ENCODE assay signal across 25 cellular contexts in the genomic region with DNA sequence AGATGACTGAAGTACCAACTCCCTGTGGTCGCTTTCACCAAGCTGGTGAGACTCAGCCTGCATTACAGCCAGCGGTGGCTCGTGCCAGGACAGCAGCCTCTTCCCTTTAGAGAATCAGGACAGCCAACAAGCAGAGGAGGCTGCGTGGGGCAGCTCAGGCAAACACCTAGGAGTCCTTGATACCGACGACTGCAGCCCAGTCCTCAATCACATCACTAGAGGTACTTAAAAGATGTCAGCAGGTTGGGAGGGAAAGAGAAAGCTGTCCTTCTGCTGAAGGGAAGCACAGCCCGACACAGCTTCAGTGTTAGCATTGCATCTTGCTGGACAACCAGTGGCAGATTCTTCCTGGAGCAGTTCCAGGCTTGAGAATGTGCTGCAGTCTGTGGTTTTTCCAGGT.
"Had no signal": no experiment of that assay in that cellular context is flagged by ENCODE, and none has a peak within 500 bp of the region (broad histone marks: within the 10 kb centered on the region; RNA-seq: fewer than 3 reads in every experiment).

No MANE protein-coding gene starts in this region.

- H3K4me3 ChIP-seq: gastrocnemius medialis, hepatocyte, ovary, right lobe of liver, skin epidermis, suprapubic skin, tibial nerve had no signal

- H3K27me3 ChIP-seq: gastrocnemius medialis, hepatocyte, ovary, right lobe of liver, suprapubic skin, tibial nerve had no signal

- H3K79me2 ChIP-seq: hepatocyte had no signal

- H3K9me3 Mint-ChIP-seq: activated T-cell treated with anti-CD3 and anti-CD28 coated beads, Interleukin-2, amount 50 U/mL, for 4 hours; activated T-helper 17 cell treated with anti-CD3 and anti-CD28 coated beads, Interleukin-2, amount 50 U/mL, for 72 hours; effector memory CD8-positive, alpha-beta T cell had no signal

- ATAC-seq: activated T-cell treated with anti-CD3 and anti-CD28 coated beads, Interleukin-2, amount 50 U/mL, for 4 hours; activated T-helper 17 cell treated with anti-CD3 and anti-CD28 coated beads, Interleukin-2, amount 50 U/mL, for 72 hours; effector memory CD8-positive, alpha-beta T cell; gastrocnemius medialis; left cardiac atrium; naive thymus-derived CD4-positive, alpha-beta T cell; right lobe of liver had no signal

- H3K4me2 ChIP-seq: hepatocyte had no signal

- H3K27ac Mint-ChIP-seq: activated T-helper 17 cell treated with anti-CD3 and anti-CD28 coated beads, Interleukin-2, amount 50 U/mL, for 72 hours; progenitor cell of endocrine pancreas had no signal

- H3K27ac ChIP-seq: gastrocnemius medialis, hepatocyte, ovary, right lobe of liver, skin epidermis, suprapubic skin, tibial nerve had no signal

- H2AFZ ChIP-seq: hepatocyte had no signal

- H3K36me3 Mint-ChIP-seq: naive thymus-derived CD4-positive, alpha-beta T cell had no signal

- H3K4me3 Mint-ChIP-seq: activated T-cell treated with anti-CD3 and anti-CD28 coated beads, Interleukin-2, amount 50 U/mL, for 4 hours; activated T-helper 17 cell treated with anti-CD3 and anti-CD28 coated beads, Interleukin-2, amount 50 U/mL, for 72 hours; effector memory CD8-positive, alpha-beta T cell; naive thymus-derived CD4-positive, alpha-beta T cell had no signal

- DNase-seq: activated CD4-positive, alpha-beta T cell treated with anti-CD3 and anti-CD28 coated beads for 4 hours; activated CD4-positive, alpha-beta T cell treated with anti-CD3 and anti-CD28 coated beads, Interleukin-2, amount 50 U/mL, for 4 hours; activated gamma-delta T cell treated with Interleukin-2 at 50 U/mL for 16 hours; activated naive CD4-positive, alpha-beta T cell treated with anti-CD3 and anti-CD28 coated beads, Interleukin-2, amount 50 U/mL, for 16 hours; activated T-cell treated with anti-CD3 and anti-CD28 coated beads, Interleukin-2, amount 50 U/mL, for 4 hours; cortex of kidney; effector memory CD8-positive, alpha-beta T cell; erythroblast; gastrocnemius medialis; islet precursor cell; left cardiac atrium; mammary epithelial cell; midbrain; naive thymus-derived CD4-positive, alpha-beta T cell; ovary; right lobe of liver; stimulated activated CD4-positive, alpha-beta T cell treated with anti-CD3 and anti-CD28 coated beads, Interleukin-4, amount 100 ng/mL, for 4 hours; stimulated activated CD8-positive, alpha-beta memory T cell treated with anti-CD3 and anti-CD28 coated beads, Interleukin-4, amount 100 ng/mL, for 48 hours; stimulated activated naive CD4-positive, alpha-beta T cell had no signal

- H3K36me3 ChIP-seq: gastrocnemius medialis, ovary, right lobe of liver, suprapubic skin, tibial nerve had no signal

- H3K9me3 ChIP-seq: gastrocnemius medialis, ovary, right lobe of liver, suprapubic skin, tibial nerve had no signal
